ENCODE assay signal across 8 cellular contexts in the genomic region with DNA sequence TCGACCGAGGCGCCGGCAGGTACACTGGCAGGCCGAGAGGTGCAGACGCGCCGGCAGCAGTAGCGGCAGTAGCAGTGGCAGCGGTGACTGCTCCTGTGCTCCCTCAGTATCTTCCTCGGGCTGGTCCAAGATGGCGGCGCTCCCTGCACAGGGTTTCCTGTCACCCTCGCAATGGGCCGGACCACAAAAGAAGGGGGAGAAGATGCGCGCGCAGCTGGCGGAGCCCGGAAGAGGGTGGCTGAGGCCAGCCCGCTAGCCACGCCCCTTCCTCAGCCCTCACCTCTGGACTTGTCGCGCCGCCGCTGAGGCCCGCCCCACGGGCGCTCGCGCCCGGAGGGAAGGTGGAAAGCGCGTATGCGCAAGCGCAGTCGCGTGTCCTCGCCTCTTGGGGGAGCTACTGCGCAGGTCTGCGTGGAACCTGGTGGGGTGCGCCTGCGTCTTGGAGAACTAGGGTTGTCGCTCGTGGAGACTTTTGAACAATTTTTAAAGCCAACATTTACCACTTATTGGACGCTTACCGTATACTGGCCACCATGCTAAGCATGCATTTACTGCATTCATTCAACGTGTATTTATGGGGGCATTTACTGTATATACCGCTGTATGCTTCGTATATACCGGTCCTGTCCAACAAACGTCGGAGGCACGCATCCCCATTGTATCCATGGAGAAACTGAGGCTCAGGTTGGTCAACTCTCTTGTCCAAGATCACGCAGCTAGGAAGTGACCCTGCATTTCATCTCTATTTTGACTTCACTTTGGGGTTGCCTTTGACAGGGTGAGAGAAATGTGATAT. TPM values are rescaled to one million over a fixed set of nuclear protein-coding genes. Genes with fewer than 3 reads are reported as not detected.
DNase-seq lines count a peak whose midpoint lies in the region; ATAC-seq and TF ChIP-seq lines count a peak whose summit lies in the region.

RAB14 (minus strand) TSS at position 132 of the 796 bp plus-strand sequence. CDS start 8,457 bp downstream, outside the sequence.

- H3K27ac Mint-ChIP-seq in naive thymus-derived CD4-positive, alpha-beta T cell = peak within 1 kb of the TSS; percentile 88 to 98 (median 95)
- peak within 1 kb of the TSS; percentile 95 for H3K27ac Mint-ChIP-seq in stimulated activated naive B cell treated with anti-CD40 and anti-IgM and Interleukin-4, amounts not matched to agents 10 μg/mL and 1 μg/mL and 100 μg/mL, for 72 hours

- peaks cover 0 to 5% (median 0%) of the 10 kb centered on the region in 11 donors for H3K9me3 Mint-ChIP-seq in naive thymus-derived CD4-positive, alpha-beta T cell
- H3K9me3 Mint-ChIP-seq in stimulated activated naive B cell treated with anti-CD40 and anti-IgM and Interleukin-4, amounts not matched to agents 10 μg/mL and 1 μg/mL and 100 μg/mL, for 72 hours = no peaks in the 10 kb centered on the region

- DNase-seq in ELF-1 (ENCODE audit: low read depth, low spot score) (peak; percentile 99), GOT3 (lab: John Stamatoyannopoulos, UW) (peak; percentile 87), RPMI8226 (peak; percentile 100), fibroblast of gingiva (ENCODE audit: low read depth) (peak; percentile 97)
- DNase-seq in activated T-helper 1 cell treated with anti-CD3 and anti-CD28 coated beads, Interleukin-2, amount 50 U/mL, for 16 hours (ENCODE audit: low read depth in 1 of 2, low spot score in 1 of 2) = peak; percentile 100
- DNase-seq in naive thymus-derived CD4-positive, alpha-beta T cell = peak; percentile 99 to 100 (median 100)
- DNase-seq in stimulated activated naive B cell treated with anti-CD40 and anti-IgM and Interleukin-4, amounts not matched to agents 10 μg/mL and 1 μg/mL and 100 μg/mL, for 72 hours = peak; percentile 100

- intact Hi-C loops in naive thymus-derived CD4-positive, alpha-beta T cell (cut with micrococcal nuclease) = loop anchor here (1.0 to 5.0 kb wide), 17 partner anchors 10 to 620 kb away; partner anchors contain the start of genes FBXW2 (in 2 of the 2), MEGF9 (in 2 of the 2), STOM (in 2 of the 2) and CDK5RAP2 (in 1 of the 2)

- peaks cover 24 to 34% of the 10 kb centered on the region in 2 donors for H3K4me1 ChIP-seq in naive thymus-derived CD4-positive, alpha-beta T cell (ENCODE audit: control insufficient read depth in 2 of 2, insufficient read depth in 2 of 2, low read length in 2 of 2)

- peak within 1 kb of the TSS; percentile 92 for H3K27ac ChIP-seq in naive thymus-derived CD4-positive, alpha-beta T cell (ENCODE audit: low read depth, low read length)

- peaks cover 33 to 62% (median 50%) of the 10 kb centered on the region in 7 donors for H3K4me1 Mint-ChIP-seq in naive thymus-derived CD4-positive, alpha-beta T cell
- peaks cover 22 to 71% of the 10 kb centered on the region in 2 donors for H3K4me1 Mint-ChIP-seq in stimulated activated naive B cell treated with anti-CD40 and anti-IgM and Interleukin-4, amounts not matched to agents 10 μg/mL and 1 μg/mL and 100 μg/mL, for 72 hours

- no peaks in the 10 kb centered on the region for H3K27me3 ChIP-seq in naive thymus-derived CD4-positive, alpha-beta T cell (ENCODE audit: control insufficient read depth in 2 of 2, insufficient read depth in 2 of 2, low read length in 2 of 2)

- H3K9me3 ChIP-seq in naive thymus-derived CD4-positive, alpha-beta T cell (ENCODE audit: control insufficient read depth in 2 of 3, low read length in 3 of 3) = no peaks in the 10 kb centered on the region

- H3K4me3 Mint-ChIP-seq in naive thymus-derived CD4-positive, alpha-beta T cell = peak within 1 kb of the TSS; percentile 79 to 100 (median 94)
- H3K4me3 Mint-ChIP-seq in stimulated activated naive B cell treated with anti-CD40 and anti-IgM and Interleukin-4, amounts not matched to agents 10 μg/mL and 1 μg/mL and 100 μg/mL, for 72 hours = peak within 1 kb of the TSS; percentile 92 to 97

- CTCF ChIA-PET in naive thymus-derived CD4-positive, alpha-beta T cell (lab: Charles Lee) = interaction anchor here (0.6 to 1.2 kb wide), 3 partner anchors 11 to 167 kb away, joined by 4 to 10 read pairs (median 5); no protein-coding TSS in a partner anchor

- H3K36me3 Mint-ChIP-seq in naive thymus-derived CD4-positive, alpha-beta T cell = peaks cover 0 to 9% (median 0%) of the 10 kb centered on the region in 5 donors
- peaks cover 6 to 7% of the 10 kb centered on the region in 2 donors for H3K36me3 Mint-ChIP-seq in stimulated activated naive B cell treated with anti-CD40 and anti-IgM and Interleukin-4, amounts not matched to agents 10 μg/mL and 1 μg/mL and 100 μg/mL, for 72 hours

- ATAC-seq in naive thymus-derived CD4-positive, alpha-beta T cell = peak; percentile 95
- ATAC-seq in stimulated activated naive B cell treated with anti-CD40 and anti-IgM and Interleukin-4, amounts not matched to agents 10 μg/mL and 1 μg/mL and 100 μg/mL, for 72 hours (replicated peaks) = peak; percentile 94 to 95

- POLR2A ChIA-PET in naive thymus-derived CD4-positive, alpha-beta T cell (lab: Charles Lee) = interaction anchor here (0.7 to 5.0 kb wide), 15 partner anchors 9 to 409 kb away, joined by 3 to 45 read pairs (median 7); partner anchors contain the start of gene FBXW2

- H3K27me3 Mint-ChIP-seq in naive thymus-derived CD4-positive, alpha-beta T cell = peaks cover 0 to 3% (median 0%) of the 10 kb centered on the region in 5 donors
- no peaks in the 10 kb centered on the region for H3K27me3 Mint-ChIP-seq in stimulated activated naive B cell treated with anti-CD40 and anti-IgM and Interleukin-4, amounts not matched to agents 10 μg/mL and 1 μg/mL and 100 μg/mL, for 72 hours

- peak; percentile 75 for TF ChIP-seq CTCF in LNCAP (IDR thresholded peaks at IDR 0.05)

- H3K4me3 ChIP-seq in naive thymus-derived CD4-positive, alpha-beta T cell (ENCODE audit: low read length) = peak within 1 kb of the TSS; percentile 71

- peaks cover 0 to 4% (median 0%) of the 10 kb centered on the region in 3 experiments for H3K36me3 ChIP-seq in naive thymus-derived CD4-positive, alpha-beta T cell (ENCODE audit: control insufficient read depth in 2 of 3, insufficient read depth in 3 of 3, low read length in 3 of 3)

RNA-seq across cellular contexts. Expression of gene RAB14, which starts in this region (rescaled TPM):
- 10 to 100 TPM; 43.9 to 66.5 (median 60.7) TPM for total RNA-seq in naive thymus-derived CD4-positive, alpha-beta T cell
- polyA plus RNA-seq in naive thymus-derived CD4-positive, alpha-beta T cell = 10 to 100 TPM; 30.5 to 38.7 TPM

Comparison
In these comparisons a context has a peak if more than half of its experiments do, and no peak if none do; other contexts are left out.
1. Peak in every context shown above with its lines: DNase-seq, ATAC-seq, H3K4me3 ChIP-seq and H3K27ac ChIP-seq.